ENCODE assay signal across 28 cellular contexts in genomic region chr2:128498086-128498485, GRCh38.
"Had no signal": no experiment of that assay in that cellular context is flagged by ENCODE, and none has a peak within 500 bp of the region (broad histone marks: within the 10 kb centered on the region; RNA-seq: fewer than 3 reads in every experiment).

No MANE protein-coding gene starts in this region.

- H3K4me1 ChIP-seq: foreskin keratinocyte, left lung, psoas muscle, suprapubic skin, transverse colon had no signal

- H3K9me3 Mint-ChIP-seq: activated naive CD4-positive, alpha-beta T cell treated with anti-CD3 and anti-CD28 coated beads, Interleukin-2, amount 10 ng/mL, durations not matched to agents 7 days and 5 days; activated naive CD8-positive, alpha-beta T cell treated with anti-CD3 and anti-CD28 coated beads, Interleukin-2, amount 10 ng/mL, durations not matched to agents 7 days and 5 days; natural killer cell; stimulated activated naive B cell treated with anti-CD40 and anti-IgM and Interleukin-4, amounts not matched to agents 10 μg/mL and 1 μg/mL and 100 μg/mL, for 72 hours had no signal

- H3K27ac ChIP-seq: brain microvascular endothelial cell, esophagus muscularis mucosa, foreskin keratinocyte, heart left ventricle, left lung, lower lobe of right lung, pancreas, psoas muscle, suprapubic skin, transverse colon had no signal

- H3K4me3 ChIP-seq: esophagus muscularis mucosa, heart left ventricle, left lung, lower lobe of right lung, pancreas, psoas muscle, smooth muscle cell, suprapubic skin, transverse colon had no signal

- DNase-seq: activated CD4-positive, alpha-beta T cell treated with anti-CD3 and anti-CD28 coated beads for 36 hours; activated CD4-positive, CD25-positive, alpha-beta regulatory T cell; activated CD8-positive, alpha-beta T cell treated with anti-CD3 and anti-CD28 coated beads, Interleukin-2, amount 10 ng/mL, durations not matched to agents 7 days and 5 days; activated gamma-delta T cell; activated naive CD4-positive, alpha-beta T cell treated with anti-CD3 and anti-CD28 coated beads, Interleukin-2, amount 10 ng/mL, durations not matched to agents 7 days and 5 days; activated naive CD8-positive, alpha-beta T cell treated with anti-CD3 and anti-CD28 coated beads, Interleukin-2, amount 10 ng/mL, durations not matched to agents 7 days and 5 days; amniotic stem cell; brain microvascular endothelial cell; caudate nucleus; effector CD4-positive, alpha-beta T cell; foreskin keratinocyte; hypothalamus; kidney glomerular epithelial cell; left lung; lower lobe of right lung; mesenchymal stem cell; natural killer cell; psoas muscle; stimulated activated CD4-positive, alpha-beta T cell treated with anti-CD3 and anti-CD28 coated beads, Interleukin-15, amount 100 ng/mL, for 24 hours; stimulated activated CD4-positive, alpha-beta T cell treated with anti-CD3 and anti-CD28 coated beads, Interleukin-2, amount 100 ng/mL, for 24 hours; stimulated activated naive B cell treated with anti-CD40 and anti-IgM and Interleukin-4, amounts not matched to agents 10 μg/mL and 1 μg/mL and 100 μg/mL, for 72 hours; transverse colon had no signal

- H3K4me3 Mint-ChIP-seq: activated CD4-positive, alpha-beta T cell treated with anti-CD3 and anti-CD28 coated beads for 36 hours; activated CD8-positive, alpha-beta T cell treated with anti-CD3 and anti-CD28 coated beads, Interleukin-2, amount 10 ng/mL, durations not matched to agents 7 days and 5 days; activated naive CD4-positive, alpha-beta T cell treated with anti-CD3 and anti-CD28 coated beads, Interleukin-2, amount 10 ng/mL, durations not matched to agents 7 days and 5 days; activated naive CD8-positive, alpha-beta T cell treated with anti-CD3 and anti-CD28 coated beads, Interleukin-2, amount 10 ng/mL, durations not matched to agents 7 days and 5 days; dendritic cell treated with granulocyte-macrophage colony-stimulating factor and Interleukin-4, amounts not matched to agents 40 ng/mL and 50 ng/mL, for 4 days; natural killer cell; stimulated activated naive B cell treated with anti-CD40 and anti-IgM and Interleukin-4, amounts not matched to agents 10 μg/mL and 1 μg/mL and 100 μg/mL, for 72 hours had no signal

- ATAC-seq: activated CD4-positive, alpha-beta T cell treated with anti-CD3 and anti-CD28 coated beads for 36 hours; activated CD8-positive, alpha-beta T cell treated with anti-CD3 and anti-CD28 coated beads, Interleukin-2, amount 10 ng/mL, durations not matched to agents 7 days and 5 days; foreskin keratinocyte; heart left ventricle; left lung; lower lobe of right lung; natural killer cell; psoas muscle; stimulated activated naive B cell treated with anti-CD40 and anti-IgM and Interleukin-4, amounts not matched to agents 10 μg/mL and 1 μg/mL and 100 μg/mL, for 72 hours had no signal

- H3K27ac Mint-ChIP-seq: activated CD4-positive, alpha-beta T cell treated with anti-CD3 and anti-CD28 coated beads for 36 hours; activated CD8-positive, alpha-beta T cell treated with anti-CD3 and anti-CD28 coated beads, Interleukin-2, amount 10 ng/mL, durations not matched to agents 7 days and 5 days; activated naive CD4-positive, alpha-beta T cell treated with anti-CD3 and anti-CD28 coated beads, Interleukin-2, amount 10 ng/mL, durations not matched to agents 7 days and 5 days; activated naive CD8-positive, alpha-beta T cell treated with anti-CD3 and anti-CD28 coated beads, Interleukin-2, amount 10 ng/mL, durations not matched to agents 7 days and 5 days; dendritic cell treated with granulocyte-macrophage colony-stimulating factor and Interleukin-4, amounts not matched to agents 40 ng/mL and 50 ng/mL, for 4 days; natural killer cell had no signal

- H3K36me3 Mint-ChIP-seq: activated naive CD4-positive, alpha-beta T cell treated with anti-CD3 and anti-CD28 coated beads, Interleukin-2, amount 10 ng/mL, durations not matched to agents 7 days and 5 days; activated naive CD8-positive, alpha-beta T cell treated with anti-CD3 and anti-CD28 coated beads, Interleukin-2, amount 10 ng/mL, durations not matched to agents 7 days and 5 days; natural killer cell; stimulated activated naive B cell treated with anti-CD40 and anti-IgM and Interleukin-4, amounts not matched to agents 10 μg/mL and 1 μg/mL and 100 μg/mL, for 72 hours had no signal

- H3K36me3 ChIP-seq: brain microvascular endothelial cell, esophagus muscularis mucosa, heart left ventricle, left lung, lower lobe of right lung, pancreas, suprapubic skin, transverse colon had no signal

- H3K27me3 ChIP-seq: brain microvascular endothelial cell, foreskin keratinocyte, pancreas, transverse colon had no signal

- H3K4me1 Mint-ChIP-seq: activated CD4-positive, alpha-beta T cell treated with anti-CD3 and anti-CD28 coated beads for 36 hours; activated naive CD4-positive, alpha-beta T cell treated with anti-CD3 and anti-CD28 coated beads, Interleukin-2, amount 10 ng/mL, durations not matched to agents 7 days and 5 days; activated naive CD8-positive, alpha-beta T cell treated with anti-CD3 and anti-CD28 coated beads, Interleukin-2, amount 10 ng/mL, durations not matched to agents 7 days and 5 days; natural killer cell had no signal

- H3K9me3 ChIP-seq: left lung, lower lobe of right lung, pancreas, psoas muscle, suprapubic skin, transverse colon had no signal

- H3K4me2 ChIP-seq: smooth muscle cell had no signal
